ENCODE assay signal across 1 cellular context in the genomic region with DNA sequence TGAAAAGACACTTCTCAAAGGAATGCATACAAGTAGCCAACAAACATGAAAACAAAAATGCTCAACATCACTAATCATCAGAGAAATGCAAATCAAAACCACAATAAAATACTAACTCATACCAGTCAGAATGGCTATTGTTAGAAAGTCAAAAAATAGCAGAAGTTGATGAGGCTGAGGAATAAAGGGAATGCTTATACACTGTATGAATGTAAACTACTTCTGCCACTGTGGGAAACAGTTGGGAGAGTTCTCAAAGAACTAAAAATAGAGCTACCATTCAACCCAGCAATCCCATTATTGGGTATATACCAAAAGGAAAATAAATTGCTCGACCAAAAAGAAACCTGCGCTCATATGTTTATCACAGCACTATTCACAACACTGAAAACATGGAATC. TPM values are rescaled to one million over a fixed set of nuclear protein-coding genes. Genes with fewer than 3 reads are reported as not detected.
"Had no signal": no experiment of that assay in that cellular context is flagged by ENCODE, and none has a peak within 500 bp of the region (broad histone marks: within the 10 kb centered on the region; RNA-seq: fewer than 3 reads in every experiment).

No MANE protein-coding gene starts in this region.

RNA-seq across cellular contexts. Expression of a gene that starts 23.0 kb away (rescaled TPM):
- polyA plus RNA-seq: SK-N-SH had no signal
